Comparison of ENCODE assay signal across 29 cellular contexts in genomic region chr10:22414146-22414545, GRCh38.
"Had no signal": no experiment of that assay in that cellular context is flagged by ENCODE, and none has a peak within 500 bp of the region (broad histone marks: within the 10 kb centered on the region; RNA-seq: fewer than 3 reads in every experiment).

No MANE protein-coding gene starts in this region.

- H3K27ac ChIP-seq: left lung, lower lobe of right lung, ovary, right atrium auricular region, right lobe of liver, spleen, suprapubic skin, thoracic aorta, tibial artery, upper lobe of right lung had no signal

- H3K4me1 Mint-ChIP-seq: immature natural killer cell; naive thymus-derived CD4-positive, alpha-beta T cell; stimulated activated effector memory CD8-positive, alpha-beta T cell treated with anti-CD3 and anti-CD28 coated beads, Interleukin-12 subunit alpha, Interleukin-12 subunit beta, amount 100 ng/mL, for 72 hours had no signal

- H3K9me3 ChIP-seq: left lung, lower lobe of right lung, mucosa of descending colon, ovary, right atrium auricular region, right lobe of liver, spleen, suprapubic skin, thoracic aorta, tibial artery, upper lobe of right lung had no signal

- DNase-seq: hypothalamus; immature natural killer cell; kidney; left colon; left lung; lower lobe of right lung; mammary epithelial cell; mesendoderm; midbrain; mucosa of descending colon; naive thymus-derived CD4-positive, alpha-beta T cell; ovary; right lobe of liver; small intestine; spleen; stimulated activated CD4-positive, alpha-beta T cell treated with anti-CD3 and anti-CD28 coated beads, Interleukin-4, amount 100 ng/mL, for 24 hours; stimulated activated naive CD4-positive, alpha-beta T cell; tibial artery; trophoblast cell; upper lobe of right lung had no signal

- ATAC-seq: left colon; left lung; lower lobe of right lung; mucosa of descending colon; naive thymus-derived CD4-positive, alpha-beta T cell; natural killer cell treated with Interleukin-12 subunit alpha and Interleukin-12 subunit beta and Interleukin-15 and Interleukin-18, amount 100 ng/mL, for 72 hours; right lobe of liver; stimulated activated effector memory CD8-positive, alpha-beta T cell treated with anti-CD3 and anti-CD28 coated beads, Interleukin-12 subunit alpha, Interleukin-12 subunit beta, amount 100 ng/mL, for 72 hours; upper lobe of right lung had no signal

- H3K27me3 Mint-ChIP-seq: progenitor cell of endocrine pancreas had no signal

- H3K4me1 ChIP-seq: left lung, lower lobe of right lung, right atrium auricular region, right lobe of liver, spleen, suprapubic skin, tibial artery, upper lobe of right lung had no signal

- H3K36me3 ChIP-seq: left lung, lower lobe of right lung, ovary, right atrium auricular region, right lobe of liver, spleen, suprapubic skin, thoracic aorta, tibial artery, upper lobe of right lung had no signal

- H3K36me3 Mint-ChIP-seq: naive thymus-derived CD4-positive, alpha-beta T cell; natural killer cell treated with Interleukin-12 subunit alpha and Interleukin-12 subunit beta and Interleukin-15 and Interleukin-18, amount 100 ng/mL, for 72 hours; stimulated activated effector memory CD8-positive, alpha-beta T cell treated with anti-CD3 and anti-CD28 coated beads, Interleukin-12 subunit alpha, Interleukin-12 subunit beta, amount 100 ng/mL, for 72 hours had no signal

- H3K9me3 Mint-ChIP-seq: natural killer cell treated with Interleukin-12 subunit alpha and Interleukin-12 subunit beta and Interleukin-15 and Interleukin-18, amount 100 ng/mL, for 72 hours; stimulated activated effector memory CD8-positive, alpha-beta T cell treated with anti-CD3 and anti-CD28 coated beads, Interleukin-12 subunit alpha, Interleukin-12 subunit beta, amount 100 ng/mL, for 72 hours; stimulated activated naive CD8-positive, alpha-beta T cell treated with anti-CD3 and anti-CD28 coated beads, Interleukin-15, Interleukin-2, amounts not matched to agents 100 ng/mL and 50 ng/mL, for 24 hours had no signal

- FAIRE-seq: islet of Langerhans, kidney, small intestine, urothelium cell line had no signal

- H3K27ac Mint-ChIP-seq: immature natural killer cell; naive thymus-derived CD4-positive, alpha-beta T cell; natural killer cell treated with Interleukin-12 subunit alpha and Interleukin-12 subunit beta and Interleukin-15 and Interleukin-18, amount 100 ng/mL, for 72 hours; progenitor cell of endocrine pancreas; stimulated activated effector memory CD8-positive, alpha-beta T cell treated with anti-CD3 and anti-CD28 coated beads, Interleukin-12 subunit alpha, Interleukin-12 subunit beta, amount 100 ng/mL, for 72 hours; stimulated activated naive CD8-positive, alpha-beta T cell treated with anti-CD3 and anti-CD28 coated beads, Interleukin-15, Interleukin-2, amounts not matched to agents 100 ng/mL and 50 ng/mL, for 24 hours had no signal

- H3K4me3 ChIP-seq: left lung, lower lobe of right lung, mucosa of descending colon, ovary, right atrium auricular region, right lobe of liver, spleen, suprapubic skin, thoracic aorta, tibial artery, upper lobe of right lung had no signal

- H3K27me3 ChIP-seq: right atrium auricular region, right lobe of liver, spleen, upper lobe of right lung had no signal

- H3K4me3 Mint-ChIP-seq: immature natural killer cell; naive thymus-derived CD4-positive, alpha-beta T cell; natural killer cell treated with Interleukin-12 subunit alpha and Interleukin-12 subunit beta and Interleukin-15 and Interleukin-18, amount 100 ng/mL, for 72 hours; stimulated activated effector memory CD8-positive, alpha-beta T cell treated with anti-CD3 and anti-CD28 coated beads, Interleukin-12 subunit alpha, Interleukin-12 subunit beta, amount 100 ng/mL, for 72 hours; stimulated activated naive CD8-positive, alpha-beta T cell treated with anti-CD3 and anti-CD28 coated beads, Interleukin-15, Interleukin-2, amounts not matched to agents 100 ng/mL and 50 ng/mL, for 24 hours had no signal
